34 cellular contexts compared by ENCODE assay signal in the genomic region with DNA sequence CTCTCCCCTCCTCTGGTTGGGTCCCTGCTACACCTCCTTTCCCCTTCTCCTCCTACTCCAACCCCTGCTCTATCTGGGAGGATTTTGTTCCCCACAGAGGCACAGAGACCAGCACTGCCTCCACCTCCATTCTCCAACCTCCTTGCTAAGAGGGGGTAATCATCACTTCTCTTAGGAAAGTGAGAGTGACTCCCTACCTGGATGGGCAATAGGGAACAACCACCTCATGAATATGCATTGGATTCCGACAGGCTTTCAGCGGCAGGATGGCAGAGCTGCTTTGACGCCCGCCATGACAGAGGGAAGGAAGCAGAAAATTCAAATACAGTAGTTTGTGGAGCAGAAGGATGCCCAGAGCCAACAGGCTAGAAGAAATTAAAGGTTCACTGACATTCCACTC.
"Had no signal": no experiment of that assay in that cellular context is flagged by ENCODE, and none has a peak within 500 bp of the region (broad histone marks: within the 10 kb centered on the region; RNA-seq: fewer than 3 reads in every experiment).

No MANE protein-coding gene starts in this region.

- H3K4me1 ChIP-seq: adrenal gland, body of pancreas, breast epithelium had no signal

- H3K4me3 Mint-ChIP-seq: activated B cell treated with CpG ODN at 0.5 μM for 24 hours; activated CD4-positive, alpha-beta memory T cell treated with anti-CD3 and anti-CD28 coated beads for 36 hours; activated CD4-positive, alpha-beta T cell treated with anti-CD3 and anti-CD28 coated beads, Interleukin-2, amount 10 ng/mL, durations not matched to agents 24 days and 14 days; activated CD8-positive, alpha-beta T cell treated with anti-CD3 and anti-CD28 coated beads for 36 hours; activated naive CD4-positive, alpha-beta T cell treated with anti-CD3 and anti-CD28 coated beads for 36 hours; activated naive CD8-positive, alpha-beta T cell treated with anti-CD3 and anti-CD28 coated beads for 36 hours; activated T-cell treated with anti-CD3 and anti-CD28 coated beads, Interleukin-2, amount 50 U/mL, for 4 hours; activated T-cell treated with anti-CD3 and anti-CD28 coated beads, Interleukin-2, amount 50 U/mL, for 72 hours; activated T-helper 1 cell treated with anti-CD3 and anti-CD28 coated beads, Interleukin-12 subunit alpha, Interleukin-12 subunit beta, Interleukin-2, Interleukin-4 antibody, amounts not matched to agents 30 ng/mL and 10 ng/mL and 1 ng/mL, durations not matched to agents 14 hours and 24 hours and 36 hours; activated T-helper 17 cell treated with anti-CD3 and anti-CD28 coated beads, Interleukin-2, amount 50 U/mL, for 72 hours; T-cell; T-helper 2 cell treated with Interferon-gamma antibody and Interleukin-4, amounts not matched to agents 5 μg/mL and 100 μg/mL, for 36 hours had no signal

- H3K27me3 ChIP-seq: adrenal gland, body of pancreas, brain microvascular endothelial cell, breast epithelium had no signal

- H3K9me3 ChIP-seq: adrenal gland, body of pancreas, breast epithelium had no signal

- H3K36me3 Mint-ChIP-seq: activated CD4-positive, alpha-beta memory T cell treated with anti-CD3 and anti-CD28 coated beads for 36 hours had no signal

- ATAC-seq: activated CD8-positive, alpha-beta T cell treated with anti-CD3 and anti-CD28 coated beads for 36 hours; activated naive CD4-positive, alpha-beta T cell treated with anti-CD3 and anti-CD28 coated beads, Interleukin-2, amount 50 U/mL, for 72 hours; activated T-cell treated with anti-CD3 and anti-CD28 coated beads, Interleukin-2, amount 50 U/mL, for 4 hours; activated T-cell treated with anti-CD3 and anti-CD28 coated beads, Interleukin-2, amount 50 U/mL, for 72 hours; activated T-helper 17 cell treated with anti-CD3 and anti-CD28 coated beads, Interleukin-2, amount 50 U/mL, for 72 hours; body of pancreas; T-cell had no signal

- H3K4me1 Mint-ChIP-seq: activated B cell treated with CpG ODN at 0.5 μM for 24 hours; activated CD4-positive, alpha-beta T cell treated with anti-CD3 and anti-CD28 coated beads, Interleukin-2, amount 10 ng/mL, durations not matched to agents 24 days and 14 days; activated naive CD8-positive, alpha-beta T cell treated with anti-CD3 and anti-CD28 coated beads for 36 hours; activated T-helper 17 cell treated with anti-CD3 and anti-CD28 coated beads, Interleukin-2, amount 50 U/mL, for 72 hours; T-cell had no signal

- H3K27ac Mint-ChIP-seq: activated B cell treated with CpG ODN at 0.5 μM for 24 hours; activated CD4-positive, alpha-beta memory T cell treated with anti-CD3 and anti-CD28 coated beads for 36 hours; activated CD4-positive, alpha-beta T cell treated with anti-CD3 and anti-CD28 coated beads, Interleukin-2, amount 10 ng/mL, durations not matched to agents 24 days and 14 days; activated CD8-positive, alpha-beta T cell treated with anti-CD3 and anti-CD28 coated beads for 36 hours; activated naive CD4-positive, alpha-beta T cell treated with anti-CD3 and anti-CD28 coated beads for 36 hours; activated naive CD8-positive, alpha-beta T cell treated with anti-CD3 and anti-CD28 coated beads for 36 hours; activated T-cell treated with anti-CD3 and anti-CD28 coated beads, Interleukin-2, amount 50 U/mL, for 72 hours; activated T-helper 1 cell treated with anti-CD3 and anti-CD28 coated beads, Interleukin-12 subunit alpha, Interleukin-12 subunit beta, Interleukin-2, Interleukin-4 antibody, amounts not matched to agents 30 ng/mL and 10 ng/mL and 1 ng/mL, durations not matched to agents 14 hours and 24 hours and 36 hours; activated T-helper 17 cell treated with anti-CD3 and anti-CD28 coated beads, Interleukin-2, amount 50 U/mL, for 72 hours; T-cell; T-helper 2 cell treated with Interferon-gamma antibody and Interleukin-4, amounts not matched to agents 5 μg/mL and 100 μg/mL, for 36 hours had no signal

- H3K4me3 ChIP-seq: adrenal gland, body of pancreas, breast epithelium had no signal

- H3K27ac ChIP-seq: adrenal gland, body of pancreas, brain microvascular endothelial cell, breast epithelium, VCaP had no signal

- H3K27me3 Mint-ChIP-seq: activated CD4-positive, alpha-beta memory T cell treated with anti-CD3 and anti-CD28 coated beads for 36 hours; activated CD8-positive, alpha-beta T cell treated with anti-CD3 and anti-CD28 coated beads for 36 hours; activated naive CD8-positive, alpha-beta T cell treated with anti-CD3 and anti-CD28 coated beads for 36 hours; activated T-helper 17 cell treated with anti-CD3 and anti-CD28 coated beads, Interleukin-2, amount 50 U/mL, for 72 hours had no signal

- DNase-seq: activated B cell treated with CpG ODN at 0.5 μM for 24 hours; activated CD4-positive, alpha-beta memory T cell treated with anti-CD3 and anti-CD28 coated beads for 36 hours; activated CD4-positive, alpha-beta T cell treated with anti-CD3 and anti-CD28 coated beads for 4 hours; activated CD4-positive, alpha-beta T cell treated with anti-CD3 and anti-CD28 coated beads, Interleukin-2, amount 10 ng/mL, durations not matched to agents 24 days and 14 days; activated CD4-positive, alpha-beta T cell treated with anti-CD3 and anti-CD28 coated beads, Interleukin-2, amount 50 U/mL, for 1 hour; activated CD4-positive, alpha-beta T cell treated with anti-CD3 and anti-CD28 coated beads, Interleukin-2, amount 50 U/mL, for 4 hours; activated CD4-positive, CD25-positive, alpha-beta regulatory T cell treated with anti-CD3 and anti-CD28 coated beads, Interleukin-2, amount 50 U/mL, for 72 hours; activated CD8-positive, alpha-beta memory T cell treated with anti-CD3 and anti-CD28 coated beads, Interleukin-2, amount 50 U/mL, for 4 hours; activated CD8-positive, alpha-beta T cell treated with anti-CD3 and anti-CD28 coated beads for 36 hours; activated effector memory CD4-positive, alpha-beta T cell treated with anti-CD3 and anti-CD28 coated beads, Interleukin-2, amount 50 U/mL, for 16 hours; activated gamma-delta T cell treated with Interleukin-2 at 50 U/mL for 16 hours; activated naive CD4-positive, alpha-beta T cell; activated naive CD4-positive, alpha-beta T cell treated with anti-CD3 and anti-CD28 coated beads for 36 hours; activated naive CD4-positive, alpha-beta T cell treated with anti-CD3 and anti-CD28 coated beads, Interleukin-2, amount 50 U/mL, for 16 hours; activated naive CD8-positive, alpha-beta T cell treated with anti-CD3 and anti-CD28 coated beads for 36 hours; activated T-cell treated with anti-CD3 and anti-CD28 coated beads for 4 hours; activated T-cell treated with anti-CD3 and anti-CD28 coated beads, Interleukin-2, amount 50 U/mL, for 1 hour; activated T-cell treated with anti-CD3 and anti-CD28 coated beads, Interleukin-2, amount 50 U/mL, for 4 hours; activated T-cell treated with anti-CD3 and anti-CD28 coated beads, Interleukin-2, amount 50 U/mL, for 72 hours; adrenal gland; amniotic stem cell; aorta; body of pancreas; brain microvascular endothelial cell; central memory CD4-positive, alpha-beta T cell; T-cell; T-helper 2 cell; T-helper 9 cell had no signal

- H3K36me3 ChIP-seq: adrenal gland, brain microvascular endothelial cell, breast epithelium had no signal
